8 cellular contexts compared by ENCODE assay signal in genomic region chr1:175188936-175189335, GRCh38. TPM values are rescaled to one million over a fixed set of nuclear protein-coding genes. Genes with fewer than 3 reads are reported as not detected.
DNase-seq lines count a peak whose midpoint lies in the region; ATAC-seq and TF ChIP-seq lines count a peak whose summit lies in the region.

No MANE protein-coding gene starts in this region.

- intact Hi-C loops in OCI-LY7 (cut with micrococcal nuclease; ENCODE audit: unreplicated experiment) (loop anchor here (2.0 kb wide), 1 partner anchor 34 kb away; no protein-coding TSS in a partner anchor), ascending aorta (cut with DNase I) (no loop called here)

- no peak for TF ChIP-seq CTCF in OCI-LY7 (conservative IDR thresholded peaks at IDR 0.05; ENCODE audit: low read length)
- TF ChIP-seq CTCF in ascending aorta (IDR thresholded peaks at IDR 0.05) = no peak

- peaks cover 81% of the 10 kb centered on the region for H3K4me1 ChIP-seq in OCI-LY7 (ENCODE audit: insufficient read depth, low read length, poor library complexity, severe bottlenecking)
- H3K4me1 ChIP-seq in ascending aorta = peaks cover 3 to 13% of the 10 kb centered on the region in 2 donors

- no peaks in the 10 kb centered on the region for H3K9me3 ChIP-seq in OCI-LY7 (ENCODE audit: low read length)
- no peaks in the 10 kb centered on the region for H3K9me3 ChIP-seq in ascending aorta

- H3K36me3 Mint-ChIP-seq in activated naive CD4-positive, alpha-beta T cell treated with anti-CD3 and anti-CD28 coated beads, Interleukin-2, amount 50 U/mL, for 24 hours = peaks cover 12% of the 10 kb centered on the region

- peaks cover 86% of the 10 kb centered on the region for H3K79me2 ChIP-seq in OCI-LY7 (ENCODE audit: insufficient read depth, low read depth, low read length)

- H3K9me3 Mint-ChIP-seq in activated naive CD4-positive, alpha-beta T cell treated with anti-CD3 and anti-CD28 coated beads, Interleukin-2, amount 50 U/mL, for 24 hours = no peaks in the 10 kb centered on the region

- H3K4me3 ChIP-seq in OCI-LY7 (ENCODE audit: low read depth, low read length, poor library complexity, severe bottlenecking) (peak overlapping the region; percentile 79), ascending aorta (no peak overlapping the region)

- peak overlapping the region; percentile 66 for H3K4me3 Mint-ChIP-seq in activated naive CD4-positive, alpha-beta T cell treated with anti-CD3 and anti-CD28 coated beads, Interleukin-2, amount 50 U/mL, for 24 hours

- peaks cover 80% of the 10 kb centered on the region for H3K4me1 Mint-ChIP-seq in activated naive CD4-positive, alpha-beta T cell treated with anti-CD3 and anti-CD28 coated beads, Interleukin-2, amount 50 U/mL, for 24 hours

- H3K27me3 Mint-ChIP-seq in activated naive CD4-positive, alpha-beta T cell treated with anti-CD3 and anti-CD28 coated beads, Interleukin-2, amount 50 U/mL, for 24 hours = no peaks in the 10 kb centered on the region

- peak overlapping the region; percentile 86 for H3K27ac ChIP-seq in OCI-LY7 (ENCODE audit: low read depth, low read length, poor library complexity, severe bottlenecking)
- no peak overlapping the region for H3K27ac ChIP-seq in ascending aorta

- BruUV-seq in OCI-LY7 (replicated peaks; lab: Mats Ljungman, UMichigan) = no TSS peak

- no peaks in the 10 kb centered on the region for H3K9me2 ChIP-seq in OCI-LY7 (ENCODE audit: insufficient read depth, low read length)

- peak overlapping the region; percentile 94 for H3K27ac Mint-ChIP-seq in activated naive CD4-positive, alpha-beta T cell treated with anti-CD3 and anti-CD28 coated beads, Interleukin-2, amount 50 U/mL, for 24 hours

- peak overlapping the region; percentile 98 for H3K4me2 ChIP-seq in OCI-LY7 (ENCODE audit: low read length)

- POLR2A ChIA-PET in OCI-LY7 (lab: Charles Lee) = interaction anchor here (0.5 to 14.9 kb wide), 17 partner anchors 9 to 169 kb away, joined by 3 to 257 read pairs (median 5); no protein-coding TSS in a partner anchor

- DNase-seq in OCI-LY7 (ENCODE audit: low spot score) (peak; percentile 92), NCI-H187 treated with DMSO at 0.1 percent for 48 hours (lab: John Stamatoyannopoulos, UW) (no peak), ascending aorta (ENCODE audit: low spot score in 2 of 2) (no peak), amniotic stem cell (lab: John Stamatoyannopoulos, UW) (no peak)
- DNase-seq in stimulated activated CD8-positive, alpha-beta memory T cell treated with anti-CD3 and anti-CD28 coated beads, Interleukin-15, amount 100 ng/mL, for 48 hours (ENCODE audit: low read depth in 2 of 2) = peak; percentile 34 to 41

- H3K27me3 ChIP-seq in ascending aorta = no peaks in the 10 kb centered on the region

- CTCF ChIA-PET in OCI-LY7 (lab: Charles Lee; ENCODE audit: unreplicated experiment) = interaction anchor here (1.1 to 1.3 kb wide), 3 partner anchors 27 to 129 kb away, joined by 3 to 6 read pairs (median 4); no protein-coding TSS in a partner anchor

- H4K20me1 ChIP-seq in OCI-LY7 (ENCODE audit: insufficient read depth, low read length) = peaks cover 17% of the 10 kb centered on the region; the same call in 1 of the 2 replicates

- ATAC-seq in GM18511 (IDR thresholded peaks at IDR 0.05; ENCODE audit: unreplicated experiment) (peak; percentile 65), HG02763 (IDR thresholded peaks at IDR 0.05; ENCODE audit: unreplicated experiment) (peak; percentile 57)

- peaks cover 78% of the 10 kb centered on the region for H3K36me3 ChIP-seq in OCI-LY7 (ENCODE audit: insufficient read depth, low read length)
- no peaks in the 10 kb centered on the region for H3K36me3 ChIP-seq in ascending aorta

- H2AFZ ChIP-seq in OCI-LY7 (ENCODE audit: low read length) = no peak overlapping the region

RNA-seq across cellular contexts. Expression of gene KIAA0040, which starts 3.6 kb away (rescaled TPM):
- total RNA-seq in OCI-LY7 (2014; rRNA removed; shearing (Covaris generic)) = 54.7 and 57.9 TPM in 2 replicates
- total RNA-seq in OCI-LY7 (2022) = 50.2 and 61.1 TPM in 2 replicates
- 36.7 TPM for total RNA-seq in ascending aorta

Comparison
In these comparisons a context has a peak if more than half of its experiments do, and no peak if none do; other contexts are left out.
1. DNase-seq: peak in OCI-LY7 (single experiment) and stimulated activated CD8-positive, alpha-beta memory T cell treated with anti-CD3 and anti-CD28 coated beads, Interleukin-15, amount 100 ng/mL, for 48 hours (2 of 2); none in NCI-H187 treated with DMSO at 0.1 percent for 48 hours (single experiment), ascending aorta (0 of 2) and amniotic stem cell (single experiment).